Comparison of ENCODE assay signal across 23 cellular contexts in the genomic region with DNA sequence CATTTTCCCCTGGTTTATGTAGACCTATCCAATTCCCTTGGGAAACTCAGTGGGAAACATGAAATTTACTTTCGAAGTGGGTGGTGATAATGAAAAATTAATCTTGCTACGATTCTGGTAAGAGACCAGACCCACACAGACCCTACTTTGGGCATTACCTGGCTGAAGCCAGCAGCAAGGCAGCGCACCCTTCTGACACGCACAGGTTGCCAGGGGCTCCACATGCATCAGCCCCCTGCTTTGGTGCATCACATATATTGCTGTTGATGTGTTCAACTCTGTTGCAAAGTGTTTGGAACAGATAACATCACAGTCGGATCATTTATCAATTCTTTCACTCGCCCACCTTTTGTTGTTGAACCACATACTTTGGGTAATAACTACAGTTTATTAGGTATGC. TPM values are rescaled to one million over a fixed set of nuclear protein-coding genes. Genes with fewer than 3 reads are reported as not detected.
DNase-seq lines count a peak whose midpoint lies in the region; ATAC-seq and TF ChIP-seq lines count a peak whose summit lies in the region.
"Had no signal": no experiment of that assay in that cellular context is flagged by ENCODE, and none has a peak within 500 bp of the region (broad histone marks: within the 10 kb centered on the region; RNA-seq: fewer than 3 reads in every experiment).

No MANE protein-coding gene starts in this region.

- H3K4me3 ChIP-seq in BLaER1 treated with 17β-estradiol and CSF1 and Interleukin-3, amounts not matched to agents 10 nM and 100 nM, result no peak overlapping the region
- no peak overlapping the region for H3K4me3 ChIP-seq in naive thymus-derived CD4-positive, alpha-beta T cell (ENCODE audit: low read length)
- H3K4me3 ChIP-seq: GM23338, lung, prostate gland had no signal

- peak overlapping the region; percentile 92 for H3K27ac Mint-ChIP-seq in CD4-positive, alpha-beta T cell
- H3K27ac Mint-ChIP-seq in activated naive CD4-positive, alpha-beta T cell treated with anti-CD3 and anti-CD28 coated beads, Interleukin-2, amount 50 U/mL, for 72 hours, result peak overlapping the region; percentile 53 to 87
- H3K27ac Mint-ChIP-seq in naive thymus-derived CD4-positive, alpha-beta T cell, result peak overlapping the region in 5 of 9 donors; percentile 48 to 91 (median 76)
- H3K27ac Mint-ChIP-seq: GM23338 had no signal

- no peak overlapping the region for H3K4me3 Mint-ChIP-seq in CD4-positive, alpha-beta T cell
- peak overlapping the region in 7 of 10 donors; percentile 2 to 92 (median 29) for H3K4me3 Mint-ChIP-seq in naive thymus-derived CD4-positive, alpha-beta T cell
- H3K4me3 Mint-ChIP-seq: GM23338 had no signal

- TF ChIP-seq CTCF in CD4-positive, alpha-beta T cell (IDR thresholded peaks at IDR 0.05), result no peak

- CTCF ChIA-PET in CD4-positive, alpha-beta T cell (lab: Charles Lee), result interaction anchor here (1.2 to 4.2 kb wide), 5 partner anchors 14 to 58 kb away, joined by 3 to 59 read pairs (median 7); a partner anchor contains a TSS
- CTCF ChIA-PET in naive thymus-derived CD4-positive, alpha-beta T cell (lab: Charles Lee), result interaction anchor here (0.8 to 16.4 kb wide), 5 partner anchors 14 to 206 kb away, joined by 3 to 425 read pairs (median 6); a partner anchor contains a TSS

- H3K27me3 ChIP-seq in BLaER1 treated with 17β-estradiol and CSF1 and Interleukin-3, amounts not matched to agents 10 nM and 100 nM, result no peaks in the 10 kb centered on the region
- no peaks in the 10 kb centered on the region for H3K27me3 ChIP-seq in CD4-positive, alpha-beta T cell (ENCODE audit: control insufficient read depth, insufficient read depth, low read length)
- H3K27me3 ChIP-seq in naive thymus-derived CD4-positive, alpha-beta T cell (ENCODE audit: control insufficient read depth in 2 of 2, insufficient read depth in 2 of 2, low read length in 2 of 2), result no peaks in the 10 kb centered on the region

- peaks cover 64% of the 10 kb centered on the region for H3K4me1 Mint-ChIP-seq in CD4-positive, alpha-beta T cell (ENCODE audit: low read depth)
- H3K4me1 Mint-ChIP-seq in naive thymus-derived CD4-positive, alpha-beta T cell, result peaks cover 29 to 73% (median 58%) of the 10 kb centered on the region in 7 donors

- H3K4me1 ChIP-seq in BLaER1 treated with 17β-estradiol and CSF1 and Interleukin-3, amounts not matched to agents 10 nM and 100 nM, result peaks cover 65 to 84% (median 73%) of the 10 kb centered on the region in 10 experiments
- H3K4me1 ChIP-seq in naive thymus-derived CD4-positive, alpha-beta T cell (ENCODE audit: control insufficient read depth in 2 of 2, insufficient read depth in 2 of 2, low read length in 2 of 2), result peaks cover 27 to 40% of the 10 kb centered on the region in 2 donors

- H3K9me3 ChIP-seq in BLaER1 treated with 17β-estradiol and CSF1 and Interleukin-3, amounts not matched to agents 10 nM and 100 nM (replicated peaks in 1 of 11), result no peaks in the 10 kb centered on the region
- H3K9me3 ChIP-seq in CD4-positive, alpha-beta T cell (ENCODE audit: control insufficient read depth, low read length), result no peaks in the 10 kb centered on the region
- H3K9me3 ChIP-seq in naive thymus-derived CD4-positive, alpha-beta T cell (ENCODE audit: control insufficient read depth in 2 of 3, low read length in 3 of 3), result no peaks in the 10 kb centered on the region
- H3K9me3 ChIP-seq: prostate gland had no signal

- H3K27me3 Mint-ChIP-seq in CD4-positive, alpha-beta T cell, result no peaks in the 10 kb centered on the region
- H3K27me3 Mint-ChIP-seq in naive thymus-derived CD4-positive, alpha-beta T cell, result no peaks in the 10 kb centered on the region
- H3K27me3 Mint-ChIP-seq: activated naive CD8-positive, alpha-beta T cell treated with anti-CD3 and anti-CD28 coated beads, Interleukin-2, amount 10 ng/mL, durations not matched to agents 7 days and 5 days had no signal

- H3K36me3 Mint-ChIP-seq in CD4-positive, alpha-beta T cell (ENCODE audit: low read depth), result no peaks in the 10 kb centered on the region
- H3K36me3 Mint-ChIP-seq in activated naive CD4-positive, alpha-beta T cell treated with anti-CD3 and anti-CD28 coated beads, Interleukin-2, amount 50 U/mL, for 72 hours, result no peaks in the 10 kb centered on the region
- H3K36me3 Mint-ChIP-seq in naive thymus-derived CD4-positive, alpha-beta T cell, result peaks cover 0 to 2% (median 0%) of the 10 kb centered on the region in 5 donors
- H3K36me3 Mint-ChIP-seq: activated naive CD8-positive, alpha-beta T cell treated with anti-CD3 and anti-CD28 coated beads, Interleukin-2, amount 10 ng/mL, durations not matched to agents 7 days and 5 days had no signal

- H3K9ac ChIP-seq in BLaER1 treated with 17β-estradiol and CSF1 and Interleukin-3, amounts not matched to agents 10 nM and 100 nM, result no peak overlapping the region

- ATAC-seq in CD4-positive, alpha-beta T cell (ENCODE audit: poor library complexity), result no peak
- ATAC-seq in activated naive CD4-positive, alpha-beta T cell treated with anti-CD3 and anti-CD28 coated beads, Interleukin-2, amount 50 U/mL, for 72 hours, result no peak
- no peak for ATAC-seq in naive thymus-derived CD4-positive, alpha-beta T cell
- no peak for ATAC-seq in HG03139 (IDR thresholded peaks at IDR 0.05; ENCODE audit: unreplicated experiment)
- ATAC-seq: GM23338 had no signal

- peak overlapping the region in 9 of 11 experiments; percentile 49 to 78 (median 73); a peak in 15 of 22 replicates for H3K4me2 ChIP-seq in BLaER1 treated with 17β-estradiol and CSF1 and Interleukin-3, amounts not matched to agents 10 nM and 100 nM
- H3K4me2 ChIP-seq: GM23338 had no signal

- H4K20me1 ChIP-seq in BLaER1 treated with 17β-estradiol and CSF1 and Interleukin-3, amounts not matched to agents 10 nM and 100 nM, result no peaks in the 10 kb centered on the region

- intact Hi-C loops in CD4-positive, alpha-beta T cell (cut with DNase I, micrococcal nuclease), result loop anchor here (2.0 to 5.0 kb wide), 5 partner anchors 26 to 181 kb away; a partner anchor contains a TSS
- intact Hi-C loops in naive thymus-derived CD4-positive, alpha-beta T cell (cut with micrococcal nuclease), result loop anchor here (5.0 kb wide), 2 partner anchors 106 to 1026 kb away; no protein-coding TSS in a partner anchor

- H3K9me3 Mint-ChIP-seq in CD4-positive, alpha-beta T cell, result no peaks in the 10 kb centered on the region
- no peaks in the 10 kb centered on the region for H3K9me3 Mint-ChIP-seq in activated naive CD4-positive, alpha-beta T cell treated with anti-CD3 and anti-CD28 coated beads, Interleukin-2, amount 50 U/mL, for 72 hours
- no peaks in the 10 kb centered on the region for H3K9me3 Mint-ChIP-seq in naive thymus-derived CD4-positive, alpha-beta T cell
- H3K9me3 Mint-ChIP-seq: activated naive CD8-positive, alpha-beta T cell treated with anti-CD3 and anti-CD28 coated beads, Interleukin-2, amount 10 ng/mL, durations not matched to agents 7 days and 5 days; GM23338 had no signal

- H3K36me3 ChIP-seq in BLaER1 treated with 17β-estradiol and CSF1 and Interleukin-3, amounts not matched to agents 10 nM and 100 nM, result no peaks in the 10 kb centered on the region
- H3K36me3 ChIP-seq in naive thymus-derived CD4-positive, alpha-beta T cell (ENCODE audit: control insufficient read depth in 2 of 3, insufficient read depth in 3 of 3, low read length in 3 of 3), result no peaks in the 10 kb centered on the region
- H3K36me3 ChIP-seq: prostate gland had no signal

- POLR2A ChIA-PET in CD4-positive, alpha-beta T cell (lab: Charles Lee), result interaction anchor here (0.7 to 29.4 kb wide), 5 partner anchors 13 to 102 kb away, joined by 3 to 1290 read pairs (median 4); a partner anchor contains a TSS
- POLR2A ChIA-PET in naive thymus-derived CD4-positive, alpha-beta T cell (lab: Charles Lee), result interaction anchor here (29.4 kb wide), 1 partner anchor 66 kb away, joined by 2132 read pairs; a partner anchor contains a TSS

- DNase-seq in CD4-positive, alpha-beta T cell, result no peak
- no peak for DNase-seq in activated naive CD4-positive, alpha-beta T cell treated with anti-CD3 and anti-CD28 coated beads, Interleukin-2, amount 50 U/mL, for 72 hours (ENCODE audit: low spot score in 2 of 2)
- DNase-seq in naive thymus-derived CD4-positive, alpha-beta T cell, result no peak
- DNase-seq in NCI-H2029 treated with DMSO at 0.1 percent for 48 hours (lab: John Stamatoyannopoulos, UW) (no peak), GOT3 (lab: John Stamatoyannopoulos, UW) (no peak), H4 (ENCODE audit: low spot score) (no peak)
- DNase-seq: activated CD4-positive, alpha-beta T cell treated with anti-CD3 and anti-CD28 coated beads, Interleukin-2, amount 50 U/mL, for 4 hours; activated naive CD8-positive, alpha-beta T cell treated with anti-CD3 and anti-CD28 coated beads, Interleukin-2, amount 10 ng/mL, durations not matched to agents 7 days and 5 days; activated T-cell treated with anti-CD3 and anti-CD28 coated beads for 4 hours; GDM1; head of caudate nucleus; Karpas-422; NCI-H1694 treated with DMSO at 0.1 percent for 48 hours; RPMI8226; trophoblast cell had no signal

- H3K27ac ChIP-seq in BLaER1 treated with 17β-estradiol and CSF1 and Interleukin-3, amounts not matched to agents 10 nM and 100 nM, result peak overlapping the region in 3 of 11 experiments; percentile 47 to 75 (median 60); a peak in 4 of 22 replicates
- no peak overlapping the region for H3K27ac ChIP-seq in CD4-positive, alpha-beta T cell (ENCODE audit: low read depth, low read length)
- no peak overlapping the region for H3K27ac ChIP-seq in naive thymus-derived CD4-positive, alpha-beta T cell (ENCODE audit: low read depth, low read length)
- H3K27ac ChIP-seq: prostate gland had no signal

RNA-seq across cellular contexts. Expression of a gene that starts 26.6 kb away (rescaled TPM):
- 10 to 100 TPM; 65.4 to 68.6 TPM for total RNA-seq in CD4-positive, alpha-beta T cell
- total RNA-seq in activated naive CD4-positive, alpha-beta T cell treated with anti-CD3 and anti-CD28 coated beads, Interleukin-2, amount 50 U/mL, for 72 hours, result 10 to 100 TPM; 85.6 to 93.9 TPM
- 100 to 1,000 TPM in 1 of 5 experiments, 10 to 100 TPM in 4; 65.4 to 101 (median 79.2) TPM for total RNA-seq in naive thymus-derived CD4-positive, alpha-beta T cell
- polyA plus RNA-seq in naive thymus-derived CD4-positive, alpha-beta T cell, result 100 to 1,000 TPM; 142 to 184 TPM
- total RNA-seq in H4 (2014; rRNA removed; shearing (Covaris generic)), result 68.5 and 92.5 TPM in 2 replicates

RNA-seq across cellular contexts. Expression of a gene that starts 44.0 kb away (rescaled TPM):
- total RNA-seq in CD4-positive, alpha-beta T cell, result not detected
- total RNA-seq in activated naive CD4-positive, alpha-beta T cell treated with anti-CD3 and anti-CD28 coated beads, Interleukin-2, amount 50 U/mL, for 72 hours, result not detected
- total RNA-seq in naive thymus-derived CD4-positive, alpha-beta T cell, result not detected
- not detected for polyA plus RNA-seq in naive thymus-derived CD4-positive, alpha-beta T cell
- total RNA-seq in H4 (2014; rRNA removed; shearing (Covaris generic)), result 0.06 TPM in 1 of 2 replicates, not detected in the other
- total RNA-seq: activated naive CD8-positive, alpha-beta T cell treated with anti-CD3 and anti-CD28 coated beads, Interleukin-2, amount 10 ng/mL, durations not matched to agents 7 days and 5 days; chondrocyte; GM23338; T-helper 2 cell treated with Interferon-gamma antibody and Interleukin-4, amounts not matched to agents 100 ng/mL and 5 ng/mL, for 36 hours had no signal
- polyA plus RNA-seq: GM23338 had no signal

RNA-seq across cellular contexts. Expression of a gene that starts 55.7 kb away (rescaled TPM):
- 100 to 1,000 TPM; 170 to 180 TPM for total RNA-seq in CD4-positive, alpha-beta T cell
- total RNA-seq in activated naive CD4-positive, alpha-beta T cell treated with anti-CD3 and anti-CD28 coated beads, Interleukin-2, amount 50 U/mL, for 72 hours, result 100 to 1,000 TPM; 287 to 301 TPM
- 100 to 1,000 TPM; 153 to 675 (median 262) TPM for total RNA-seq in naive thymus-derived CD4-positive, alpha-beta T cell
- 1,000 to 10,000 TPM; 1,350 to 2,301 TPM for polyA plus RNA-seq in naive thymus-derived CD4-positive, alpha-beta T cell
- not detected in 2 replicates for total RNA-seq in H4 (2014; rRNA removed; shearing (Covaris generic))
- total RNA-seq: chondrocyte, SK-MEL-5 had no signal

Comparison
In these comparisons a context has a peak if more than half of its experiments do, and no peak if none do; other contexts are left out.
1. RNA of a gene that starts 55.7 kb away (total RNA-seq): 287 to 301 TPM in activated naive CD4-positive, alpha-beta T cell treated with anti-CD3 and anti-CD28 coated beads, Interleukin-2, amount 50 U/mL, for 72 hours, 153 to 675 TPM in naive thymus-derived CD4-positive, alpha-beta T cell and 170 to 180 TPM in CD4-positive, alpha-beta T cell; not detected in H4; every median in the first group is over 100 times any median in the second.
2. Peak in every context shown above with its lines, with median percentiles within 50 percentile points of each other: H3K27ac Mint-ChIP-seq.